Comparison of ENCODE assay signal across 17 cellular contexts in genomic region chr19:7697721-7698287, GRCh38. TPM values are rescaled to one million over a fixed set of nuclear protein-coding genes. Genes with fewer than 3 reads are reported as not detected.
"Had no signal": no experiment of that assay in that cellular context is flagged by ENCODE, and none has a peak within 500 bp of the region (broad histone marks: within the 10 kb centered on the region; RNA-seq: fewer than 3 reads in every experiment).

No MANE protein-coding gene starts in this region.

- H3K4me3 ChIP-seq: dorsolateral prefrontal cortex, transverse colon had no signal

- H3K9me3 ChIP-seq: transverse colon had no signal

- H3K4me3 Mint-ChIP-seq: activated T-helper 17 cell treated with anti-CD3 and anti-CD28 coated beads, Interleukin-2, amount 50 U/mL, for 72 hours; endodermal cell; immature natural killer cell; natural killer cell treated with Interleukin-12 subunit alpha and Interleukin-12 subunit beta and Interleukin-15 and Interleukin-18, amount 100 ng/mL, for 72 hours had no signal

- H3K4me1 ChIP-seq: transverse colon had no signal

- H3K36me3 Mint-ChIP-seq: immature natural killer cell; natural killer cell treated with Interleukin-12 subunit alpha and Interleukin-12 subunit beta and Interleukin-15 and Interleukin-18, amount 100 ng/mL, for 72 hours had no signal

- H3K27ac Mint-ChIP-seq: activated T-helper 17 cell treated with anti-CD3 and anti-CD28 coated beads, Interleukin-2, amount 50 U/mL, for 72 hours; endodermal cell; immature natural killer cell; natural killer cell treated with Interleukin-12 subunit alpha and Interleukin-12 subunit beta and Interleukin-15 and Interleukin-18, amount 100 ng/mL, for 72 hours had no signal

- H3K36me3 ChIP-seq: transverse colon had no signal

- H3K4me1 Mint-ChIP-seq: endodermal cell had no signal

- H3K27ac ChIP-seq: dorsolateral prefrontal cortex, transverse colon had no signal

- H3K9me3 Mint-ChIP-seq: activated T-helper 17 cell treated with anti-CD3 and anti-CD28 coated beads, Interleukin-2, amount 50 U/mL, for 72 hours; endodermal cell; natural killer cell treated with Interleukin-12 subunit alpha and Interleukin-12 subunit beta and Interleukin-15 and Interleukin-18, amount 100 ng/mL, for 72 hours had no signal

- ATAC-seq: activated CD4-positive, CD25-positive, alpha-beta regulatory T cell treated with anti-CD3 and anti-CD28 coated beads, Interleukin-2, amount 50 U/mL, for 24 hours; activated T-helper 17 cell treated with anti-CD3 and anti-CD28 coated beads, Interleukin-2, amount 50 U/mL, for 72 hours; natural killer cell treated with Interleukin-12 subunit alpha and Interleukin-12 subunit beta and Interleukin-15 and Interleukin-18, amount 100 ng/mL, for 72 hours had no signal

- DNase-seq: activated naive CD4-positive, alpha-beta T cell treated with Interleukin-2 at 50 U/mL for 16 hours; activated T-cell treated with anti-CD3 and anti-CD28 coated beads for 4 hours; endodermal cell; head of caudate nucleus; immature natural killer cell; mesenchymal stem cell; stimulated activated CD4-positive, alpha-beta T cell treated with anti-CD3 and anti-CD28 coated beads, Interleukin-2, amount 100 ng/mL, for 48 hours; stimulated activated naive CD4-positive, alpha-beta T cell; T-helper 2 cell; transverse colon had no signal

RNA-seq across cellular contexts. Expression of gene FCER2, which starts 4.1 kb away (rescaled TPM):
- total RNA-seq: endodermal cell, epithelial cell of proximal tubule, frontal cortex had no signal

RNA-seq across cellular contexts. Expression of gene MCEMP1, which starts 20.9 kb away (rescaled TPM):
- total RNA-seq: activated T-helper 17 cell treated with anti-CD3 and anti-CD28 coated beads, Interleukin-2, amount 50 U/mL, for 72 hours; endodermal cell; epithelial cell of proximal tubule; frontal cortex; natural killer cell treated with Interleukin-12 subunit alpha and Interleukin-12 subunit beta and Interleukin-15 and Interleukin-18, amount 100 ng/mL, for 72 hours; skeletal muscle tissue had no signal

RNA-seq across cellular contexts. Expression of gene RETN, which starts 29.0 kb away (rescaled TPM):
- total RNA-seq: activated T-helper 17 cell treated with anti-CD3 and anti-CD28 coated beads, Interleukin-2, amount 50 U/mL, for 72 hours; endodermal cell; epithelial cell of proximal tubule; frontal cortex; natural killer cell treated with Interleukin-12 subunit alpha and Interleukin-12 subunit beta and Interleukin-15 and Interleukin-18, amount 100 ng/mL, for 72 hours; transverse colon had no signal

RNA-seq across cellular contexts. Expression of gene CLEC4G, which starts 34.1 kb away (rescaled TPM):
- total RNA-seq: activated T-helper 17 cell treated with anti-CD3 and anti-CD28 coated beads, Interleukin-2, amount 50 U/mL, for 72 hours; endodermal cell; epithelial cell of proximal tubule; natural killer cell treated with Interleukin-12 subunit alpha and Interleukin-12 subunit beta and Interleukin-15 and Interleukin-18, amount 100 ng/mL, for 72 hours had no signal
